In genomic region chr19:46142294-46142693, GRCh38 we compare ENCODE assay signal across 2 cellular contexts.
TF ChIP-seq lines count a peak whose summit lies in the region.

No MANE protein-coding gene starts in this region.

TF ChIP-seq in HepG2, 621 proteins besides CTCF, POLR2A, EP300 and RAD21:
- TF ChIP-seq AHDC1 (CRISPR knock-in tag; IDR thresholded peaks at IDR 0.05; ENCODE audit: borderline replicate concordance) = no peak
- peak; percentile 74; the same call in 1 of the 2 replicates for TF ChIP-seq CEBPB (IDR thresholded peaks at IDR 0.05; ENCODE audit: borderline replicate concordance, low read depth, low read length)

TF ChIP-seq in K562, 482 proteins besides CTCF, POLR2A, EP300 and RAD21:
- TF ChIP-seq PHB2 (IDR thresholded peaks at IDR 0.05; ENCODE audit: low read depth) = no peak
- TF ChIP-seq CEBPB (tag; IDR thresholded peaks at IDR 0.05) = peak; percentile 80
- TF ChIP-seq CXXC5 (CRISPR knock-in tag; IDR thresholded peaks at IDR 0.05) = no peak
- TF ChIP-seq CEBPG (CRISPR knock-in tag; IDR thresholded peaks at IDR 0.05) = no peak
- TF ChIP-seq CEBPG (tag; conservative IDR thresholded peaks at IDR 0.05 in 1 of 2, IDR thresholded peaks at IDR 0.05 in 1 of 2) = peak; percentile 79 to 91
